In genomic region chr7:115102738-115103137, GRCh38 we compare ENCODE assay signal across 34 cellular contexts.
"Had no signal": no experiment of that assay in that cellular context is flagged by ENCODE, and none has a peak within 500 bp of the region (broad histone marks: within the 10 kb centered on the region; RNA-seq: fewer than 3 reads in every experiment).

No MANE protein-coding gene starts in this region.

- H3K9me3 ChIP-seq: MG63 had no signal

- H3K27ac ChIP-seq: KMS-11 had no signal

- H3K27me3 ChIP-seq: MG63 had no signal

- H3K4me2 ChIP-seq: KMS-11 had no signal

- DNase-seq: Karpas-422, KG1, MG63, MM.1S, MV-4-11, NCI-H1048, NCI-H1092, NCI-H1092 treated with DMSO at 0.1 percent for 48 hours, NCI-H1105, NCI-H1105 treated with DMSO at 0.1 percent for 48 hours, NCI-H1417, NCI-H1417 treated with DMSO at 0.1 percent for 48 hours, NCI-H1436, NCI-H1436 treated with DMSO at 0.1 percent for 48 hours, NCI-H146, NCI-H1694, NCI-H1694 treated with DMSO at 0.1 percent for 48 hours, NCI-H187, NCI-H187 treated with DMSO at 0.1 percent for 48 hours, NCI-H1930, NCI-H2029, NCI-H2029 treated with DMSO at 0.1 percent for 48 hours, NCI-H2081, NCI-H2081 treated with DMSO at 0.1 percent for 48 hours, NCI-H2107, NCI-H2171, NCI-H2171 treated with DMSO at 0.1 percent for 48 hours, NCI-H2227 treated with DMSO at 0.1 percent for 48 hours, NCI-H226, NCI-H345, NCI-H446, NCI-H510A, NCI-H510A treated with DMSO at 0.1 percent for 48 hours had no signal

- H3K4me3 ChIP-seq: MG63 had no signal

- H3K9ac ChIP-seq: KMS-11 had no signal

- H3K36me3 ChIP-seq: MG63 had no signal
